Comparison of ENCODE assay signal across 8 cellular contexts in genomic region chr10:43816351-43817321, GRCh38.
DNase-seq lines count a peak whose midpoint lies in the region; ATAC-seq and TF ChIP-seq lines count a peak whose summit lies in the region.

No MANE protein-coding gene starts in this region.

- POLR2A ChIA-PET in CD4-positive, alpha-beta memory T cell (lab: Charles Lee; ENCODE audit: partially characterized antibody) = interaction anchor here (1.2 to 1.3 kb wide), 2 partner anchors 9 to 30 kb away, joined by 4 to 5 read pairs; no protein-coding TSS in a partner anchor
- POLR2A ChIA-PET in IMR-90 (lab: Charles Lee; ENCODE audit: unreplicated experiment) = no interaction called here

- peak overlapping the region in 1 of 2 donors; percentile 17 for H3K4me3 ChIP-seq in CD4-positive, alpha-beta memory T cell (ENCODE audit: low read length in 2 of 2)
- no peak overlapping the region for H3K4me3 ChIP-seq in IMR-90 (ENCODE audit: insufficient read depth, low read depth, low read length)
- no peak overlapping the region for H3K4me3 ChIP-seq in heart right ventricle

- H3K4me1 ChIP-seq in CD4-positive, alpha-beta memory T cell (ENCODE audit: insufficient read depth, low read length) = peaks cover 27% of the 10 kb centered on the region
- H3K4me1 ChIP-seq in IMR-90 (ENCODE audit: control insufficient read depth, insufficient read depth, low read length) (peaks cover 7% of the 10 kb centered on the region), heart right ventricle (peaks cover 0 to 61% (median 40%) of the 10 kb centered on the region in 9 donors)

- no peaks in the 10 kb centered on the region for H4K20me1 ChIP-seq in IMR-90 (ENCODE audit: insufficient read depth, low read length)

- no peaks in the 10 kb centered on the region for H3K27me3 ChIP-seq in CD4-positive, alpha-beta memory T cell (ENCODE audit: insufficient read depth, low read length)
- no peaks in the 10 kb centered on the region for H3K27me3 ChIP-seq in IMR-90 (ENCODE audit: control insufficient read depth, insufficient read depth, low read length)
- no peaks in the 10 kb centered on the region for H3K27me3 ChIP-seq in heart right ventricle

- H3K4me3 Mint-ChIP-seq in CD4-positive, alpha-beta memory T cell = peak overlapping the region; percentile 21 to 82 (median 76)

- CTCF ChIA-PET in CD4-positive, alpha-beta memory T cell (lab: Charles Lee; ENCODE audit: partially characterized antibody) = no interaction called here
- CTCF ChIA-PET in IMR-90 (lab: Yijun Ruan, JAX) = no interaction called here

- in situ Hi-C loops in IMR-90 (cut with MboI; ENCODE audit: low sequenced_read_pairs) = no loop called here

- H3K36me3 ChIP-seq in CD4-positive, alpha-beta memory T cell (ENCODE audit: insufficient read depth, low read length) = no peaks in the 10 kb centered on the region
- H3K36me3 ChIP-seq in IMR-90 (ENCODE audit: control insufficient read depth, insufficient read depth, low read length) = no peaks in the 10 kb centered on the region
- H3K36me3 ChIP-seq in heart right ventricle = no peaks in the 10 kb centered on the region

- dilution Hi-C loops in IMR-90 (cut with HindIII; ENCODE audit: low sequenced_read_pairs, unreplicated experiment) = no loop called here

- H3K9ac ChIP-seq in IMR-90 (ENCODE audit: low read depth, low read length) = no peak overlapping the region

- TF ChIP-seq CTCF in IMR-90 (conservative IDR thresholded peaks at IDR 0.05; ENCODE audit: low read depth, low read length) (no peak), heart right ventricle (IDR thresholded peaks at IDR 0.05) (no peak)

- H3K23ac ChIP-seq in IMR-90 (ENCODE audit: low read depth, low read length) = peak overlapping the region; percentile 48; the same call in 1 of the 2 replicates

- no peak overlapping the region for H2AK9ac ChIP-seq in IMR-90 (replicated peaks; ENCODE audit: low read depth, low read length, poor library complexity)

- H2AK5ac ChIP-seq in IMR-90 (ENCODE audit: low read depth, low read length) = peak overlapping the region; percentile 89

- H2BK15ac ChIP-seq in IMR-90 (ENCODE audit: low read depth, low read length) = peak overlapping the region; percentile 64; the same call in 2 of the 3 replicates

- H3K9me3 Mint-ChIP-seq in CD4-positive, alpha-beta memory T cell = no peaks in the 10 kb centered on the region

- H4K91ac ChIP-seq in IMR-90 (ENCODE audit: insufficient read depth, low read depth, low read length) = peak overlapping the region; percentile 72

- no peak for TF ChIP-seq POLR2A in IMR-90 (IDR thresholded peaks at IDR 0.05; ENCODE audit: low read depth, low read length)

- peak overlapping the region; percentile 77; the same call in 1 of the 2 replicates for H2BK20ac ChIP-seq in IMR-90 (ENCODE audit: low read depth, low read length)

- intact Hi-C loops in CD4-positive, alpha-beta memory T cell (cut with micrococcal nuclease) = loop anchor here (10.0 kb wide), 1 partner anchor 122 kb away; no protein-coding TSS in a partner anchor
- intact Hi-C loops in IMR-90 (cut with micrococcal nuclease) (loop anchor here (10.0 kb wide), 1 partner anchor 368 kb away; no protein-coding TSS in a partner anchor), heart right ventricle (cut with DNase I) (no loop called here)

- H4K5ac ChIP-seq in IMR-90 (ENCODE audit: low read depth, low read length) = peak overlapping the region; percentile 29; the same call in 1 of the 2 replicates

- H3K4ac ChIP-seq in IMR-90 (ENCODE audit: low read depth, low read length) = peak overlapping the region; percentile 71

- peak overlapping the region; percentile 63; the same call in 1 of the 2 replicates for H3K18ac ChIP-seq in IMR-90 (ENCODE audit: low read depth, low read length)

- H3K9me3 ChIP-seq in CD4-positive, alpha-beta memory T cell (ENCODE audit: control insufficient read depth in 1 of 2, low read length in 2 of 2) = no peaks in the 10 kb centered on the region
- H3K9me3 ChIP-seq in IMR-90 (ENCODE audit: control insufficient read depth, insufficient read depth, low read length) = no peaks in the 10 kb centered on the region
- no peaks in the 10 kb centered on the region for H3K9me3 ChIP-seq in heart right ventricle

- TF ChIP-seq RAD21 in IMR-90 (IDR thresholded peaks at IDR 0.05; ENCODE audit: low read length) = no peak

- H3K56ac ChIP-seq in IMR-90 (ENCODE audit: extremely low read depth, insufficient read depth, low read length) = no peak overlapping the region; the same call in 1 of the 2 replicates

- H3K36me3 Mint-ChIP-seq in CD4-positive, alpha-beta memory T cell = no peaks in the 10 kb centered on the region

- peak; percentile 65 to 83 (median 70) for DNase-seq in CD4-positive, alpha-beta memory T cell
- DNase-seq in IMR-90 (peak; percentile 72), heart right ventricle (peak in 1 of 2 donors; percentile 79), NCI-H345 treated with DMSO at 0.1 percent for 48 hours (lab: John Stamatoyannopoulos, UW; ENCODE audit: unreplicated experiment) (no peak), nucleus accumbens (lab: John Stamatoyannopoulos, UW) (no peak)
- peak; percentile 63 for DNase-seq in activated CD8-positive, alpha-beta memory T cell treated with anti-CD3 and anti-CD28 coated beads, Interleukin-2, amount 50 U/mL, for 4 hours
- DNase-seq in stimulated activated CD8-positive, alpha-beta memory T cell treated with anti-CD3 and anti-CD28 coated beads, Interleukin-12 subunit alpha, Interleukin-12 subunit beta, amount 100 ng/mL, for 4 hours (ENCODE audit: low read depth) = peak; percentile 53

- peak overlapping the region; percentile 29 for H3K4me2 ChIP-seq in IMR-90 (ENCODE audit: low read depth, low read length)

- H3K27ac ChIP-seq in CD4-positive, alpha-beta memory T cell (ENCODE audit: low read depth, low read length) = peak overlapping the region; percentile 15
- H3K27ac ChIP-seq in IMR-90 (ENCODE audit: insufficient read depth, low read length) (peak overlapping the region; percentile 32), heart right ventricle (peak overlapping the region; percentile 1 to 92 (median 78))

- peak overlapping the region; percentile 58; the same call in 1 of the 2 replicates for H3K14ac ChIP-seq in IMR-90 (replicated peaks; ENCODE audit: low read depth, low read length)

- 47% methylated on average over 3 of the region's 10 CpGs; no CpG with 5 or more reads in 1 of the 2 experiments for WGBS in IMR-90 (ENCODE audit: extremely low coverage in 2 of 2, insufficient read length in 1 of 2), 2 experiments
- 17 to 20% methylated on average over 10 of the region's 10 CpGs for WGBS in heart right ventricle, 2 donors

- no TSS peak for BruUV-seq in IMR-90 (replicated peaks; lab: Mats Ljungman, UMichigan)

- ATAC-seq in GM21381 (IDR thresholded peaks at IDR 0.05; ENCODE audit: unreplicated experiment) (peak; percentile 99), IMR-90 (ENCODE audit: low read depth) (peak; percentile 55), heart right ventricle (peak; percentile 84 to 96 (median 93))

- H3K9me1 ChIP-seq in IMR-90 (ENCODE audit: insufficient read depth, low read length) = peaks cover 12% of the 10 kb centered on the region; the same call in 1 of the 2 replicates

- peak overlapping the region; percentile 90 for H2BK5ac ChIP-seq in IMR-90 (ENCODE audit: low read depth, low read length, poor library complexity, severe bottlenecking)

- no peaks in the 10 kb centered on the region for H3K27me3 Mint-ChIP-seq in CD4-positive, alpha-beta memory T cell

- H2AFZ ChIP-seq in IMR-90 (replicated peaks; ENCODE audit: low read length, poor library complexity) = peak overlapping the region; percentile 46

- peaks cover 26 to 45% (median 34%) of the 10 kb centered on the region in 4 donors for H3K4me1 Mint-ChIP-seq in CD4-positive, alpha-beta memory T cell

- peak overlapping the region; percentile 35 to 54; a peak in 3 of 4 replicates for H4K8ac ChIP-seq in IMR-90 (ENCODE audit: low read depth in 2 of 2, low read length in 2 of 2)

- H2BK120ac ChIP-seq in IMR-90 (ENCODE audit: low read depth, low read length) = peak overlapping the region; percentile 71

- no peaks in the 10 kb centered on the region for H3K79me1 ChIP-seq in IMR-90 (ENCODE audit: low read depth in 1 of 2, low read length in 2 of 2)

- H3K27ac Mint-ChIP-seq in CD4-positive, alpha-beta memory T cell = peak overlapping the region; percentile 68 to 90 (median 76)

TF ChIP-seq in IMR-90, 13 proteins besides CTCF, POLR2A, EP300 and RAD21:
- TF ChIP-seq SMC3 (IDR thresholded peaks at IDR 0.05; ENCODE audit: low read depth, low read length) (no peak), RCOR1 (IDR thresholded peaks at IDR 0.05; ENCODE audit: insufficient replicate concordance, low read length) (no peak), CEBPB (IDR thresholded peaks at IDR 0.05; ENCODE audit: low read depth, low read length) (no peak), RFX5 (IDR thresholded peaks at IDR 0.05; ENCODE audit: low read depth, low read length) (no peak), FOS (IDR thresholded peaks at IDR 0.05; ENCODE audit: low read depth, low read length) (no peak), MXI1 (IDR thresholded peaks at IDR 0.05; ENCODE audit: borderline replicate concordance, low read depth, low read length) (no peak), MAZ (IDR thresholded peaks at IDR 0.05; ENCODE audit: borderline replicate concordance, low read depth, low read length) (no peak), NFE2L2 (IDR thresholded peaks at IDR 0.05; ENCODE audit: low read depth, low read length) (no peak), BHLHE40 (IDR thresholded peaks at IDR 0.05; ENCODE audit: low read depth, low read length) (no peak), MAFK (IDR thresholded peaks at IDR 0.05; ENCODE audit: low read depth, low read length) (no peak)
- TF ChIP-seq, protein P1, sequence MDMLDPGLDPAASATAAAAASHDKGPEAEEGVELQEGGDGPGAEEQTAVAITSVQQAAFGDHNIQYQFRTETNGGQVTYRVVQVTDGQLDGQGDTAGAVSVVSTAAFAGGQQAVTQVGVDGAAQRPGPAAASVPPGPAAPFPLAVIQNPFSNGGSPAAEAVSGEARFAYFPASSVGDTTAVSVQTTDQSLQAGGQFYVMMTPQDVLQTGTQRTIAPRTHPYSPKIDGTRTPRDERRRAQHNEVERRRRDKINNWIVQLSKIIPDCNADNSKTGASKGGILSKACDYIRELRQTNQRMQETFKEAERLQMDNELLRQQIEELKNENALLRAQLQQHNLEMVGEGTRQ (IDR thresholded peaks at IDR 0.05; ENCODE audit: low read depth, low read length) = no peak

Comparison
In these comparisons a context has a peak if more than half of its experiments do, and no peak if none do; other contexts are left out.
1. DNase-seq: peak in CD4-positive, alpha-beta memory T cell (5 of 5), IMR-90 (single experiment), activated CD8-positive, alpha-beta memory T cell treated with anti-CD3 and anti-CD28 coated beads, Interleukin-2, amount 50 U/mL, for 4 hours (single experiment) and stimulated activated CD8-positive, alpha-beta memory T cell treated with anti-CD3 and anti-CD28 coated beads, Interleukin-12 subunit alpha, Interleukin-12 subunit beta, amount 100 ng/mL, for 4 hours (single experiment); none in NCI-H345 treated with DMSO at 0.1 percent for 48 hours (single experiment) and nucleus accumbens (0 of 56).
2. H3K27ac ChIP-seq: peak in every context shown above with its lines; median percentile 78 in heart right ventricle; 32 in IMR-90; 15 in CD4-positive, alpha-beta memory T cell.
3. intact Hi-C loops: an anchor here in CD4-positive, alpha-beta memory T cell (10.0 kb wide) and IMR-90 (10.0 kb wide); none called in heart right ventricle.
4. Peak in every context shown above with its lines, with median percentiles within 50 percentile points of each other: ATAC-seq.